19 cellular contexts compared by ENCODE assay signal in genomic region chr20:59942245-59942644, GRCh38. TPM values are rescaled to one million over a fixed set of nuclear protein-coding genes. Genes with fewer than 3 reads are reported as not detected.
DNase-seq lines count a peak whose midpoint lies in the region; ATAC-seq and TF ChIP-seq lines count a peak whose summit lies in the region.
"Had no signal": no experiment of that assay in that cellular context is flagged by ENCODE, and none has a peak within 500 bp of the region (broad histone marks: within the 10 kb centered on the region; RNA-seq: fewer than 3 reads in every experiment).

No MANE protein-coding gene starts in this region.

- H3K27me3 Mint-ChIP-seq in CD8-positive, alpha-beta T cell (ENCODE audit: low read depth) = no peaks in the 10 kb centered on the region
- H3K27me3 Mint-ChIP-seq in neural crest cell (ENCODE audit: low read depth) = no peaks in the 10 kb centered on the region

- H3K9me3 Mint-ChIP-seq in CD8-positive, alpha-beta T cell = no peaks in the 10 kb centered on the region
- no peaks in the 10 kb centered on the region for H3K9me3 Mint-ChIP-seq in neural crest cell

- H3K4me1 Mint-ChIP-seq in CD8-positive, alpha-beta T cell (ENCODE audit: low read depth) = peaks cover 42% of the 10 kb centered on the region
- H3K4me1 Mint-ChIP-seq in neural crest cell = peaks cover 59% of the 10 kb centered on the region

- H3K4me2 ChIP-seq in BLaER1 treated with 17β-estradiol and CSF1 and Interleukin-3, amounts not matched to agents 10 nM and 100 nM = peak overlapping the region in 8 of 11 experiments; percentile 85 to 97 (median 94); a peak in 11 of 22 replicates

- H4K20me1 ChIP-seq in BLaER1 treated with 17β-estradiol and CSF1 and Interleukin-3, amounts not matched to agents 10 nM and 100 nM = peaks cover 10 to 23% (median 15%) of the 10 kb centered on the region in 11 experiments; a peak in 14 of 22 replicates

- POLR2A ChIA-PET in CD8-positive, alpha-beta T cell (lab: Charles Lee) = no interaction called here

- no peak for TF ChIP-seq CTCF in CD8-positive, alpha-beta T cell (IDR thresholded peaks at IDR 0.05)
- TF ChIP-seq CTCF in VCaP (conservative IDR thresholded peaks at IDR 0.05) (no peak), neural crest cell (conservative IDR thresholded peaks at IDR 0.05) (no peak)

- no peaks in the 10 kb centered on the region for H3K27me3 ChIP-seq in BLaER1 treated with 17β-estradiol and CSF1 and Interleukin-3, amounts not matched to agents 10 nM and 100 nM
- H3K27me3 ChIP-seq in CD8-positive, alpha-beta T cell (ENCODE audit: insufficient read depth, low read length) = no peaks in the 10 kb centered on the region
- H3K27me3 ChIP-seq: brain microvascular endothelial cell, ovary had no signal

- no peak overlapping the region for H3K4me3 Mint-ChIP-seq in CD8-positive, alpha-beta T cell
- H3K4me3 Mint-ChIP-seq in neural crest cell = peak overlapping the region; percentile 31

- ATAC-seq in CD8-positive, alpha-beta T cell = no peak
- no peak for ATAC-seq in GM18520 (IDR thresholded peaks at IDR 0.05; ENCODE audit: unreplicated experiment)
- ATAC-seq in esophagus mucosa = no peak
- no peak for ATAC-seq in HG02970 (IDR thresholded peaks at IDR 0.05; ENCODE audit: low FRiP score, unreplicated experiment)
- ATAC-seq: left lobe of liver had no signal

- H3K9ac ChIP-seq in BLaER1 treated with 17β-estradiol and CSF1 and Interleukin-3, amounts not matched to agents 10 nM and 100 nM = peak overlapping the region in 1 of 11 experiments; percentile 89; a peak in 1 of 22 replicates

- no peaks in the 10 kb centered on the region for H3K9me3 ChIP-seq in BLaER1 treated with 17β-estradiol and CSF1 and Interleukin-3, amounts not matched to agents 10 nM and 100 nM (replicated peaks in 1 of 11)
- H3K9me3 ChIP-seq in CD8-positive, alpha-beta T cell (ENCODE audit: low read length) = no peaks in the 10 kb centered on the region
- H3K9me3 ChIP-seq: HAP-1, ovary had no signal

- intact Hi-C loops in CD8-positive, alpha-beta T cell (cut with DNase I, micrococcal nuclease) = loop anchor here in 1 of 2 experiments (5.0 kb wide), 1 partner anchor 115 kb away; no protein-coding TSS in a partner anchor

- CTCF ChIA-PET in CD8-positive, alpha-beta T cell (lab: Charles Lee) = no interaction called here

- no peak overlapping the region for H3K27ac ChIP-seq in BLaER1 treated with 17β-estradiol and CSF1 and Interleukin-3, amounts not matched to agents 10 nM and 100 nM
- H3K27ac ChIP-seq in CD8-positive, alpha-beta T cell (ENCODE audit: low read depth, low read length) = no peak overlapping the region
- H3K27ac ChIP-seq in VCaP = peak overlapping the region; percentile 98
- H3K27ac ChIP-seq: brain microvascular endothelial cell had no signal

- H3K27ac Mint-ChIP-seq in CD8-positive, alpha-beta T cell = peak overlapping the region; percentile 32
- H3K27ac Mint-ChIP-seq in neural crest cell (ENCODE audit: unreplicated experiment) = no peak overlapping the region

- peaks cover 17 to 47% (median 35%) of the 10 kb centered on the region in 11 experiments for H3K36me3 ChIP-seq in BLaER1 treated with 17β-estradiol and CSF1 and Interleukin-3, amounts not matched to agents 10 nM and 100 nM
- peaks cover 22% of the 10 kb centered on the region for H3K36me3 ChIP-seq in CD8-positive, alpha-beta T cell (ENCODE audit: insufficient read depth, low read length)
- H3K36me3 ChIP-seq: ovary had no signal

- H3K4me3 ChIP-seq in BLaER1 treated with 17β-estradiol and CSF1 and Interleukin-3, amounts not matched to agents 10 nM and 100 nM = no peak overlapping the region
- no peak overlapping the region for H3K4me3 ChIP-seq in CD8-positive, alpha-beta T cell (ENCODE audit: low read depth, low read length)
- H3K4me3 ChIP-seq: HAP-1, ovary had no signal

- DNase-seq in CD8-positive, alpha-beta T cell = no peak
- no peak for DNase-seq in neural crest cell (ENCODE audit: low read depth, low spot score)
- DNase-seq in effector CD8-positive, alpha-beta T cell (lab: John Stamatoyannopoulos, UW) = no peak
- DNase-seq: activated CD4-positive, alpha-beta T cell treated with anti-CD3 and anti-CD28 coated beads for 1 hour; activated CD8-positive, alpha-beta memory T cell treated with anti-CD3 and anti-CD28 coated beads, Interleukin-2, amount 50 U/mL, for 4 hours; activated naive CD4-positive, alpha-beta T cell treated with Interleukin-2 at 50 U/mL for 16 hours; brain microvascular endothelial cell; DMS153; NCI-H2107; NCI-H524 treated with DMSO at 0.1 percent for 48 hours; ovary; T1000 had no signal

- peaks cover 48% of the 10 kb centered on the region for H3K36me3 Mint-ChIP-seq in CD8-positive, alpha-beta T cell
- peaks cover 5% of the 10 kb centered on the region for H3K36me3 Mint-ChIP-seq in neural crest cell (ENCODE audit: low read depth)

- peaks cover 35 to 42% (median 38%) of the 10 kb centered on the region in 10 experiments for H3K4me1 ChIP-seq in BLaER1 treated with 17β-estradiol and CSF1 and Interleukin-3, amounts not matched to agents 10 nM and 100 nM
- peaks cover 22% of the 10 kb centered on the region for H3K4me1 ChIP-seq in CD8-positive, alpha-beta T cell (ENCODE audit: insufficient read depth, low read length)

RNA-seq across cellular contexts. Expression of gene FAM217B, which starts 2.1 kb away (rescaled TPM):
- total RNA-seq in CD8-positive, alpha-beta T cell = 10 to 100 TPM; 10.1 to 13.5 TPM
- total RNA-seq in neural crest cell (47.9 and 49.9 TPM in 2 replicates), esophagus mucosa (11.0 TPM)

RNA-seq across cellular contexts. Expression of gene PPP1R3D, which starts 2.1 kb away (rescaled TPM):
- 1 to 10 TPM; 3.9 to 4.5 TPM for total RNA-seq in CD8-positive, alpha-beta T cell
- total RNA-seq in neural crest cell (7.0 and 7.9 TPM in 2 replicates), esophagus mucosa (8.6 TPM)

RNA-seq across cellular contexts. Expression of gene SYCP2, which starts 8.8 kb away (rescaled TPM):
- 1 to 10 TPM; 2.4 TPM for total RNA-seq in CD8-positive, alpha-beta T cell
- total RNA-seq in neural crest cell (1.9 and 2.3 TPM in 2 replicates), esophagus mucosa (0.60 TPM)

RNA-seq across cellular contexts. Expression of gene CDH26, which starts 16.0 kb away (rescaled TPM):
- 1 to 10 TPM in 1 of 2 experiments, under 1 TPM in 1; 0.94 to 1.1 TPM for total RNA-seq in CD8-positive, alpha-beta T cell
- total RNA-seq in neural crest cell (0.86 and 0.89 TPM in 2 replicates), esophagus mucosa (1.3 TPM)
